21 cellular contexts compared by ENCODE assay signal in genomic region chr14:78710963-78711362, GRCh38.
"Had no signal": no experiment of that assay in that cellular context is flagged by ENCODE, and none has a peak within 500 bp of the region (broad histone marks: within the 10 kb centered on the region; RNA-seq: fewer than 3 reads in every experiment).

No MANE protein-coding gene starts in this region.

- H3K9ac ChIP-seq: neural progenitor cell had no signal

- H3K4me3 Mint-ChIP-seq: dendritic cell treated with granulocyte-macrophage colony-stimulating factor and Interleukin-4, amounts not matched to agents 40 ng/mL and 50 ng/mL, for 4 days; effector memory CD8-positive, alpha-beta T cell; natural killer cell treated with Interleukin-12 subunit alpha and Interleukin-12 subunit beta and Interleukin-15 and Interleukin-18, amount 100 ng/mL, for 72 hours; neural progenitor cell; type B pancreatic cell had no signal

- H3K9me3 Mint-ChIP-seq: neural progenitor cell, type B pancreatic cell had no signal

- DNase-seq: effector memory CD8-positive, alpha-beta T cell; heart left ventricle; hippocampal formation; left ventricle myocardium inferior; lower lobe of right lung; mesenchymal stem cell; midbrain; nucleus accumbens; ovary; right cardiac atrium; stimulated activated CD4-positive, alpha-beta T cell treated with anti-CD3 and anti-CD28 coated beads, Interleukin-2, amount 100 ng/mL, for 48 hours; stimulated activated naive CD4-positive, alpha-beta T cell treated with Interleukin-2 at 50 U/mL for 16 hours had no signal

- H3K27me3 ChIP-seq: heart left ventricle, neural progenitor cell, ovary had no signal

- H3K27ac ChIP-seq: heart left ventricle, left ventricle myocardium inferior, lower lobe of right lung, neural progenitor cell, ovary had no signal

- H3K36me3 Mint-ChIP-seq: natural killer cell treated with Interleukin-12 subunit alpha and Interleukin-12 subunit beta and Interleukin-15 and Interleukin-18, amount 100 ng/mL, for 72 hours; neural progenitor cell; type B pancreatic cell had no signal

- H3K9me3 ChIP-seq: heart left ventricle, left ventricle myocardium inferior, lower lobe of right lung, ovary had no signal

- ATAC-seq: effector memory CD8-positive, alpha-beta T cell; heart left ventricle; lower lobe of right lung; natural killer cell treated with Interleukin-12 subunit alpha and Interleukin-12 subunit beta and Interleukin-15 and Interleukin-18, amount 100 ng/mL, for 72 hours; right cardiac atrium had no signal

- FAIRE-seq: colon, endothelial cell of umbilical vein, islet of Langerhans, urothelium cell line had no signal

- H3K4me1 ChIP-seq: heart left ventricle, left ventricle myocardium inferior, lower lobe of right lung had no signal

- H3K27me3 Mint-ChIP-seq: dendritic cell treated with granulocyte-macrophage colony-stimulating factor and Interleukin-4, amounts not matched to agents 40 ng/mL and 50 ng/mL, for 4 days; effector memory CD8-positive, alpha-beta T cell; natural killer cell treated with Interleukin-12 subunit alpha and Interleukin-12 subunit beta and Interleukin-15 and Interleukin-18, amount 100 ng/mL, for 72 hours had no signal

- H3K4me2 ChIP-seq: smooth muscle cell had no signal

- H2AFZ ChIP-seq: neural progenitor cell had no signal

- H3K27ac Mint-ChIP-seq: dendritic cell treated with granulocyte-macrophage colony-stimulating factor and Interleukin-4, amounts not matched to agents 40 ng/mL and 50 ng/mL, for 4 days; effector memory CD8-positive, alpha-beta T cell; natural killer cell treated with Interleukin-12 subunit alpha and Interleukin-12 subunit beta and Interleukin-15 and Interleukin-18, amount 100 ng/mL, for 72 hours; neural progenitor cell; type B pancreatic cell had no signal
